In the genomic region with DNA sequence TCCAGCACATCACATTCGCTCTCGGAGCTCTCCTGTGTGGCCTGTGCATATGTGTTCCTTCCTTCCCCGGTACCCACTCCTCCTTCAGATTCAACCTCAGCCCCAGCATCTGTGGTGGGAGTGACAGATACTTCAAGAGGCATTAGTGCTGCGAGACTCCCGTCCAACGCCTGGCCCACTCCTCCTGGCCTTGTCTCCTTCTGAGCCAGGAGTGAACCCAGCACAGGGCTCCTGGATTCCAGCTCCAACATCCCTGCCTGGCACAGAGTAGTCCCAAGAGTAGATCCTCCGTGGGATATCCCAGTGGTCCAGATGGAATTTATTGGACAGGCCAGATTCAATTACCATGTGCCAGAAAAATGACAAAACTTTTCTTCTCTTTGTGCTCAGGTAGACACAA, we compare ENCODE assay signal across 11 cellular contexts. TPM values are rescaled to one million over a fixed set of nuclear protein-coding genes. Genes with fewer than 3 reads are reported as not detected.
DNase-seq lines count a peak whose midpoint lies in the region; ATAC-seq and TF ChIP-seq lines count a peak whose summit lies in the region.
"Had no signal": no experiment of that assay in that cellular context is flagged by ENCODE, and none has a peak within 500 bp of the region (broad histone marks: within the 10 kb centered on the region; RNA-seq: fewer than 3 reads in every experiment).

No MANE protein-coding gene starts in this region.

- DNase-seq in AG04450 (ENCODE audit: low read depth, low spot score) (no peak), mammary epithelial cell (no peak), naive B cell (no peak), spleen (no peak), T-cell (no peak)
- DNase-seq in natural killer cell treated with Interleukin-12 subunit alpha and Interleukin-12 subunit beta and Interleukin-15 and Interleukin-18, amount 100 ng/mL, for 72 hours (ENCODE audit: low spot score) = no peak
- DNase-seq: Caco-2, NCI-H345 had no signal

- peaks cover 4% of the 10 kb centered on the region; the same call in 1 of the 2 replicates for H3K9me3 ChIP-seq in AG04450 (ENCODE audit: control insufficient read depth, insufficient read depth, low read length)
- H3K9me3 ChIP-seq in HUES6 (ENCODE audit: control insufficient read depth, insufficient read depth, low read depth, low read length) = no peaks in the 10 kb centered on the region
- no peaks in the 10 kb centered on the region for H3K9me3 ChIP-seq in mammary epithelial cell (replicated peaks; ENCODE audit: insufficient read depth, low read length)
- H3K9me3 ChIP-seq in spleen = no peaks in the 10 kb centered on the region
- H3K9me3 ChIP-seq: Caco-2 had no signal

- POLR2A ChIA-PET in AG04450 (lab: Yijun Ruan, JAX) (no interaction called here), T-cell (lab: Charles Lee) (no interaction called here)

- TF ChIP-seq CTCF in AG04450 (IDR thresholded peaks at IDR 0.05; ENCODE audit: low read depth, low read length) (no peak), mammary epithelial cell (conservative IDR thresholded peaks at IDR 0.05 in 1 of 2, IDR thresholded peaks at IDR 0.05 in 1 of 2; ENCODE audit: extremely low read depth in 1 of 2, insufficient read depth in 1 of 2, low read depth in 1 of 2, low read length in 2 of 2) (no peak), spleen (IDR thresholded peaks at IDR 0.05 in 8 of 11, conservative IDR thresholded peaks at IDR 0.05 in 3 of 11) (no peak)

- H3K4me1 ChIP-seq in HUES6 (ENCODE audit: control insufficient read depth, insufficient read depth, low read length) (peaks cover 39% of the 10 kb centered on the region), mammary epithelial cell (ENCODE audit: insufficient read depth, low read length) (peaks cover 33% of the 10 kb centered on the region), spleen (peaks cover 19 to 75% (median 62%) of the 10 kb centered on the region in 6 donors)

- TF ChIP-seq POLR2A in spleen (IDR thresholded peaks at IDR 0.05) = no peak

- H3K27ac ChIP-seq in AG04450 (ENCODE audit: low read depth, low read length) = peak overlapping the region; percentile 94
- H3K27ac ChIP-seq in HUES6 (ENCODE audit: low read depth, low read length) = peak overlapping the region; percentile 66; the same call in 1 of the 2 replicates
- peak overlapping the region; percentile 56 for H3K27ac ChIP-seq in mammary epithelial cell (ENCODE audit: insufficient read depth, low read depth, low read length)
- H3K27ac ChIP-seq in spleen = peak overlapping the region in 2 of 8 donors; percentile 5 to 37
- H3K27ac ChIP-seq: KMS-11 had no signal

- no TSS peak for BruUV-seq in mammary epithelial cell (replicated peaks; lab: Mats Ljungman, UMichigan)

- CTCF ChIA-PET in AG04450 (lab: Charles Lee) (no interaction called here), mammary epithelial cell (lab: Charles Lee; ENCODE audit: low non-redundant PET) (no interaction called here), T-cell (lab: Charles Lee) (no interaction called here)

- peak overlapping the region; percentile 39 for H3K4me2 ChIP-seq in mammary epithelial cell (ENCODE audit: insufficient read depth, low read depth, low read length)
- H3K4me2 ChIP-seq: KMS-11 had no signal

- H3K36me3 ChIP-seq in HUES6 (ENCODE audit: control insufficient read depth, insufficient read depth, low read length) (peaks cover 6% of the 10 kb centered on the region), mammary epithelial cell (ENCODE audit: insufficient read depth, low read length) (peaks cover 2% of the 10 kb centered on the region), spleen (no peaks in the 10 kb centered on the region)

- H2AFZ ChIP-seq in mammary epithelial cell (ENCODE audit: low read depth, low read length) = peak overlapping the region; percentile 43

- peaks cover 0 to 5% (median 0%) of the 10 kb centered on the region in 7 donors for H3K9me3 Mint-ChIP-seq in naive B cell
- no peaks in the 10 kb centered on the region for H3K9me3 Mint-ChIP-seq in natural killer cell treated with Interleukin-12 subunit alpha and Interleukin-12 subunit beta and Interleukin-15 and Interleukin-18, amount 100 ng/mL, for 72 hours
- H3K9me3 Mint-ChIP-seq in T-cell = no peaks in the 10 kb centered on the region

- WGBS in mammary epithelial cell (ENCODE audit: low coverage, missing lambda C conversion rate) = 57% methylated on average over 4 of the region's 7 CpGs
- 74 to 84% (median 77%) methylated on average over 7 of the region's 7 CpGs for WGBS in spleen, 5 donors

- H3K27ac Mint-ChIP-seq in naive B cell = peak overlapping the region in 5 of 6 donors; percentile 45 to 99 (median 94)
- no peak overlapping the region for H3K27ac Mint-ChIP-seq in natural killer cell treated with Interleukin-12 subunit alpha and Interleukin-12 subunit beta and Interleukin-15 and Interleukin-18, amount 100 ng/mL, for 72 hours
- peak overlapping the region in 1 of 2 donors; percentile 55 for H3K27ac Mint-ChIP-seq in T-cell

- intact Hi-C loops in mammary epithelial cell (cut with micrococcal nuclease) = loop anchor here (5.0 kb wide), 1 partner anchor 510 kb away; a partner anchor contains a TSS
- intact Hi-C loops in spleen (cut with DNase I; ENCODE audit: low total_unique reads) = no loop called here

- dilution Hi-C loops in mammary epithelial cell (cut with HindIII; ENCODE audit: low sequenced_read_pairs) = no loop called here

- H3K79me2 ChIP-seq in mammary epithelial cell (ENCODE audit: insufficient read depth, low read length) = peaks cover 22% of the 10 kb centered on the region

- no peaks in the 10 kb centered on the region for H4K20me1 ChIP-seq in mammary epithelial cell (ENCODE audit: insufficient read depth, low read length)

- in situ Hi-C loops in mammary epithelial cell (cut with MboI; ENCODE audit: low sequenced_read_pairs in 2 of 2) = no loop called here

- H3K4me3 Mint-ChIP-seq in naive B cell (peak overlapping the region in 5 of 8 donors; percentile 0 to 75 (median 4)), T-cell (no peak overlapping the region)
- no peak overlapping the region for H3K4me3 Mint-ChIP-seq in natural killer cell treated with Interleukin-12 subunit alpha and Interleukin-12 subunit beta and Interleukin-15 and Interleukin-18, amount 100 ng/mL, for 72 hours

- peaks cover 0 to 13% (median 0%) of the 10 kb centered on the region in 3 donors for H3K27me3 Mint-ChIP-seq in naive B cell
- peaks cover 0 to 4% of the 10 kb centered on the region in 2 donors for H3K27me3 Mint-ChIP-seq in natural killer cell treated with Interleukin-12 subunit alpha and Interleukin-12 subunit beta and Interleukin-15 and Interleukin-18, amount 100 ng/mL, for 72 hours
- no peaks in the 10 kb centered on the region for H3K27me3 Mint-ChIP-seq in T-cell

- H3K27me3 ChIP-seq in AG04450 (ENCODE audit: control insufficient read depth, insufficient read depth, low read length) = no peaks in the 10 kb centered on the region
- no peaks in the 10 kb centered on the region for H3K27me3 ChIP-seq in HUES6 (ENCODE audit: control insufficient read depth, insufficient read depth, low read length)
- H3K27me3 ChIP-seq in mammary epithelial cell (ENCODE audit: insufficient read depth, low read length) = no peaks in the 10 kb centered on the region
- no peaks in the 10 kb centered on the region for H3K27me3 ChIP-seq in spleen (replicated peaks in 1 of 7)

- H3K4me3 ChIP-seq in AG04450 (ENCODE audit: low read depth, low read length) (no peak overlapping the region), HUES6 (ENCODE audit: low read depth, low read length) (no peak overlapping the region), mammary epithelial cell (replicated peaks in 1 of 3; ENCODE audit: insufficient read depth in 1 of 3, low read depth in 2 of 3, low read length in 3 of 3) (no peak overlapping the region), spleen (no peak overlapping the region)

- H3K4me1 Mint-ChIP-seq in naive B cell (peaks cover 46 to 59% (median 52%) of the 10 kb centered on the region in 3 donors), T-cell (peaks cover 47 to 58% (median 50%) of the 10 kb centered on the region in 3 donors)
- peaks cover 26 to 38% of the 10 kb centered on the region in 2 donors for H3K4me1 Mint-ChIP-seq in natural killer cell treated with Interleukin-12 subunit alpha and Interleukin-12 subunit beta and Interleukin-15 and Interleukin-18, amount 100 ng/mL, for 72 hours (ENCODE audit: low read depth in 2 of 2)

- ATAC-seq in naive B cell (ENCODE audit: low read depth in 2 of 2) (no peak), GM21619 (IDR thresholded peaks at IDR 0.05; ENCODE audit: unreplicated experiment) (no peak), T-cell (replicated peaks in 1 of 4) (no peak)
- no peak for ATAC-seq in natural killer cell treated with Interleukin-12 subunit alpha and Interleukin-12 subunit beta and Interleukin-15 and Interleukin-18, amount 100 ng/mL, for 72 hours

- H3K36me3 Mint-ChIP-seq in naive B cell = no peaks in the 10 kb centered on the region
- H3K36me3 Mint-ChIP-seq in natural killer cell treated with Interleukin-12 subunit alpha and Interleukin-12 subunit beta and Interleukin-15 and Interleukin-18, amount 100 ng/mL, for 72 hours = no peaks in the 10 kb centered on the region
- H3K36me3 Mint-ChIP-seq in T-cell = peaks cover 5% of the 10 kb centered on the region

- H3K9ac ChIP-seq in HUES6 (ENCODE audit: low read length) = no peak overlapping the region
- no peak overlapping the region for H3K9ac ChIP-seq in mammary epithelial cell (ENCODE audit: insufficient read depth, low read length)
- H3K9ac ChIP-seq: KMS-11 had no signal

RNA-seq across cellular contexts. Expression of a gene that starts 55.9 kb away (rescaled TPM):
- 41.1 and 53.9 TPM in 2 replicates for polyA plus RNA-seq in AG04450 (2011; rRNA removed)
- polyA minus RNA-seq in AG04450 (2011; rRNA and poly(A)+ RNA removed) = 362 and 419 TPM in 2 replicates
- 10 to 100 TPM; 18.5 to 45.5 TPM for total RNA-seq in mammary epithelial cell
- 9.2 TPM for polyA plus RNA-seq in mammary epithelial cell
- polyA minus RNA-seq in mammary epithelial cell = 44.8 TPM
- 1 to 10 TPM in 5 of 6 donors, under 1 TPM in 1; 0.33 to 1.7 (median 1.5) TPM for polyA plus RNA-seq in naive B cell (ENCODE audit: low read depth in 6 of 6)
- 10 to 100 TPM; 28.2 to 65.5 TPM for total RNA-seq in natural killer cell treated with Interleukin-12 subunit alpha and Interleukin-12 subunit beta and Interleukin-15 and Interleukin-18, amount 100 ng/mL, for 72 hours
- total RNA-seq in spleen = 10 to 100 TPM; 18.6 to 34.4 (median 26.9) TPM
- polyA plus RNA-seq in spleen = 1 to 10 TPM; 4.6 to 6.6 (median 6.4) TPM
- total RNA-seq in T-cell = 10 to 100 TPM; 17.6 to 28.6 (median 27.3) TPM

Comparison
In these comparisons a context has a peak if more than half of its experiments do, and no peak if none do; other contexts are left out.
1. H3K27ac Mint-ChIP-seq: peak in naive B cell (5 of 6); none in natural killer cell treated with Interleukin-12 subunit alpha and Interleukin-12 subunit beta and Interleukin-15 and Interleukin-18, amount 100 ng/mL, for 72 hours (0 of 2).
2. H3K4me3 Mint-ChIP-seq: peak in naive B cell (5 of 8); none in natural killer cell treated with Interleukin-12 subunit alpha and Interleukin-12 subunit beta and Interleukin-15 and Interleukin-18, amount 100 ng/mL, for 72 hours (single experiment) and T-cell (0 of 3).